9 cellular contexts compared by ENCODE assay signal in the genomic region with DNA sequence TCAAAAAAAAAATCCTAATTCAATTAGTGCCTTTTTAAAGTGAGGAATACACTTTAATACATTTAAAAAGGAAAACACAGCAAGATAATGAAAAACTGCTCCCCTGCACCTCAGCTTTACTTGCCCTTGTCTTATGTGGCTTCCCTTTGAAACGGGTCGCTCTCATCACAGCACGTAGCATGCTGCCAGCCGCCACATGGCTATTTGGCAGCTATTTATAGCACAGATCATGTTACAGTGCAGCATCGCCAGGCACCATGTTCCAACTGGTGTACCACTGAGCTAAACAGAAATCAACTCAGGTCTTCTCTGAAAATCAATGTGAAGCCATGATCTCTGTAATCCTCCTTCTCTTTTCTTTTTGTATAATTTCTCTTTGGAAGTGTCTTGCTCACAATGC.
A peak's percentile ranks its signal among the peaks of the same experiment; 100 is the strongest.
DNase-seq lines count a peak whose midpoint lies in the region; ATAC-seq and TF ChIP-seq lines count a peak whose summit lies in the region.
"Had no signal": no experiment of that assay in that cellular context is flagged by ENCODE, and none has a peak within 500 bp of the region (broad histone marks: within the 10 kb centered on the region; RNA-seq: fewer than 3 reads in every experiment).

No MANE protein-coding gene starts in this region.

- H3K4me1 ChIP-seq in left ventricle myocardium inferior = peaks cover 35% of the 10 kb centered on the region

- no peak for TF ChIP-seq CTCF in AG10803 (conservative IDR thresholded peaks at IDR 0.05; ENCODE audit: low read length)
- TF ChIP-seq CTCF in left ventricle myocardium inferior (IDR thresholded peaks at IDR 0.05; ENCODE audit: borderline replicate concordance) = no peak

- no peaks in the 10 kb centered on the region for H3K9me3 ChIP-seq in left ventricle myocardium inferior (replicated peaks)

- H3K27ac ChIP-seq in left ventricle myocardium inferior (replicated peaks) = peak overlapping the region; percentile 89

- DNase-seq in AG10803 (ENCODE audit: low read depth) (peak; percentile 8), NCI-H128 (lab: John Stamatoyannopoulos, UW; ENCODE audit: unreplicated experiment) (peak; percentile 63), RPMI7951 (ENCODE audit: low read depth) (peak; percentile 69), left ventricle myocardium inferior (peak; percentile 67), globus pallidus (ENCODE audit: low spot score) (no peak)
- DNase-seq in activated effector memory CD4-positive, alpha-beta T cell treated with Interleukin-2 at 50 U/mL for 16 hours = no peak
- DNase-seq: stimulated activated CD4-positive, alpha-beta T cell treated with anti-CD3 and anti-CD28 coated beads, Interleukin-1b, Interleukin-23, amount 100 ng/mL, for 48 hours had no signal

- no peaks in the 10 kb centered on the region for H3K27me3 ChIP-seq in left ventricle myocardium inferior (ENCODE audit: low read depth)

- ATAC-seq in GM19035 (IDR thresholded peaks at IDR 0.05; ENCODE audit: unreplicated experiment) (no peak), GM21528 (IDR thresholded peaks at IDR 0.05; ENCODE audit: low FRiP score, unreplicated experiment) (no peak)

- H3K4me3 ChIP-seq in AG10803 (ENCODE audit: low read length) (no peak overlapping the region), left ventricle myocardium inferior (no peak overlapping the region)

- H3K36me3 ChIP-seq in left ventricle myocardium inferior = no peaks in the 10 kb centered on the region

- intact Hi-C loops in left ventricle myocardium inferior (cut with micrococcal nuclease) = no loop called here

Comparison
In these comparisons a context has a peak if more than half of its experiments do, and no peak if none do; other contexts are left out.
1. DNase-seq: peak in AG10803 (single experiment), NCI-H128 (single experiment), RPMI7951 (single experiment) and left ventricle myocardium inferior (single experiment); none in globus pallidus (single experiment) and activated effector memory CD4-positive, alpha-beta T cell treated with Interleukin-2 at 50 U/mL for 16 hours (single experiment).